Comparison of ENCODE assay signal across 2 cellular contexts in genomic region chr10:120423350-120424197, GRCh38.
TF ChIP-seq lines count a peak whose summit lies in the region.

No MANE protein-coding gene starts in this region.

TF ChIP-seq in HEK293, 187 proteins besides CTCF, POLR2A, EP300 and RAD21:
- TF ChIP-seq ZNF654 (tag by site-specific recombination; IDR thresholded peaks at IDR 0.05; ENCODE audit: low read depth) (peak; percentile 61), ZNF114 (tag by site-specific recombination; IDR thresholded peaks at IDR 0.05) (no peak), SETDB1 (IDR thresholded peaks at IDR 0.05; ENCODE audit: insufficient read length, low read length) (no peak), ZNF239 (tag by site-specific recombination; IDR thresholded peaks at IDR 0.05) (no peak), GLIS2 (tag by site-specific recombination; IDR thresholded peaks at IDR 0.05) (no peak), ZNF610 (tag by site-specific recombination; IDR thresholded peaks at IDR 0.05; ENCODE audit: borderline replicate concordance) (no peak), ZNF707 (tag by site-specific recombination; IDR thresholded peaks at IDR 0.05) (no peak), HOXC10 (CRISPR knock-in tag; IDR thresholded peaks at IDR 0.05) (peak; percentile 89; the same call in 1 of the 2 replicates), MEIS1 (CRISPR knock-in tag; IDR thresholded peaks at IDR 0.05; ENCODE audit: borderline replicate concordance) (peak; percentile 98), ZNF626 (tag by site-specific recombination; IDR thresholded peaks at IDR 0.05) (peak; percentile 29; the same call in 1 of the 2 replicates), ZNF146 (tag by site-specific recombination; IDR thresholded peaks at IDR 0.05) (no peak), ZNF37A (tag by site-specific recombination; IDR thresholded peaks at IDR 0.05) (no peak), IKZF3 (tag by site-specific recombination; IDR thresholded peaks at IDR 0.05) (no peak), ZNF121 (tag by site-specific recombination; IDR thresholded peaks at IDR 0.05) (no peak), ZNF660 (tag by site-specific recombination; IDR thresholded peaks at IDR 0.05) (peak; percentile 51; the same call in 1 of the 2 replicates)
- TF ChIP-seq, protein P1, sequence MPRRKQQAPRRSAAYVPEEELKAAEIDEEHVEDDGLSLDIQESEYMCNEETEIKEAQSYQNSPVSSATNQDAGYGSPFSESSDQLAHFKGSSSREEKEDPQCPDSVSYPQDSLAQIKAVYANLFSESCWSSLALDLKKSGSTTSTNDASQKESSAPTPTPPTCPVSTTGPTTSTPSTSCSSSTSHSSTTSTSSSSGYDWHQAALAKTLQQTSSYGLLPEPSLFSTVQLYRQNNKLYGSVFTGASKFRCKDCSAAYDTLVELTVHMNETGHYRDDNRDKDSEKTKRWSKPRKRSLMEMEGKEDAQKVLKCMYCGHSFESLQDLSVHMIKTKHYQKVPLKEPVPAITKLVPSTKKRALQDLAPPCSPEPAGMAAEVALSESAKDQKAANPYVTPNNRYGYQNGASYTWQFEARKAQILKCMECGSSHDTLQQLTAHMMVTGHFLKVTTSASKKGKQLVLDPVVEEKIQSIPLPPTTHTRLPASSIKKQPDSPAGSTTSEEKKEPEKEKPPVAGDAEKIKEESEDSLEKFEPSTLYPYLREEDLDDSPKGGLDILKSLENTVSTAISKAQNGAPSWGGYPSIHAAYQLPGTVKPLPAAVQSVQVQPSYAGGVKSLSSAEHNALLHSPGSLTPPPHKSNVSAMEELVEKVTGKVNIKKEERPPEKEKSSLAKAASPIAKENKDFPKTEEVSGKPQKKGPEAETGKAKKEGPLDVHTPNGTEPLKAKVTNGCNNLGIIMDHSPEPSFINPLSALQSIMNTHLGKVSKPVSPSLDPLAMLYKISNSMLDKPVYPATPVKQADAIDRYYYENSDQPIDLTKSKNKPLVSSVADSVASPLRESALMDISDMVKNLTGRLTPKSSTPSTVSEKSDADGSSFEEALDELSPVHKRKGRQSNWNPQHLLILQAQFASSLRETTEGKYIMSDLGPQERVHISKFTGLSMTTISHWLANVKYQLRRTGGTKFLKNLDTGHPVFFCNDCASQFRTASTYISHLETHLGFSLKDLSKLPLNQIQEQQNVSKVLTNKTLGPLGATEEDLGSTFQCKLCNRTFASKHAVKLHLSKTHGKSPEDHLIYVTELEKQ (tag by site-specific recombination; IDR thresholded peaks at IDR 0.05; ENCODE audit: borderline replicate concordance): peak; percentile 28; the same call in 1 of the 2 replicates
- TF ChIP-seq, protein P2, sequence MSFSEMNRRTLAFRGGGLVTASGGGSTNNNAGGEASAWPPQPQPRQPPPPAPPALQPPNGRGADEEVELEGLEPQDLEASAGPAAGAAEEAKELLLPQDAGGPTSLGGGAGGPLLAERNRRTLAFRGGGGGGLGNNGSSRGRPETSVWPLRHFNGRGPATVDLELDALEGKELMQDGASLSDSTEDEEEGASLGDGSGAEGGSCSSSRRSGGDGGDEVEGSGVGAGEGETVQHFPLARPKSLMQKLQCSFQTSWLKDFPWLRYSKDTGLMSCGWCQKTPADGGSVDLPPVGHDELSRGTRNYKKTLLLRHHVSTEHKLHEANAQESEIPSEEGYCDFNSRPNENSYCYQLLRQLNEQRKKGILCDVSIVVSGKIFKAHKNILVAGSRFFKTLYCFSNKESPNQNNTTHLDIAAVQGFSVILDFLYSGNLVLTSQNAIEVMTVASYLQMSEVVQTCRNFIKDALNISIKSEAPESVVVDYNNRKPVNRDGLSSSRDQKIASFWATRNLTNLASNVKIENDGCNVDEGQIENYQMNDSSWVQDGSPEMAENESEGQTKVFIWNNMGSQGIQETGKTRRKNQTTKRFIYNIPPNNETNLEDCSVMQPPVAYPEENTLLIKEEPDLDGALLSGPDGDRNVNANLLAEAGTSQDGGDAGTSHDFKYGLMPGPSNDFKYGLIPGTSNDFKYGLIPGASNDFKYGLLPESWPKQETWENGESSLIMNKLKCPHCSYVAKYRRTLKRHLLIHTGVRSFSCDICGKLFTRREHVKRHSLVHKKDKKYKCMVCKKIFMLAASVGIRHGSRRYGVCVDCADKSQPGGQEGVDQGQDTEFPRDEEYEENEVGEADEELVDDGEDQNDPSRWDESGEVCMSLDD (tag by site-specific recombination; IDR thresholded peaks at IDR 0.05): no peak

TF ChIP-seq in GM12878, 131 proteins besides CTCF, POLR2A, EP300 and RAD21:
- TF ChIP-seq, protein P3, sequence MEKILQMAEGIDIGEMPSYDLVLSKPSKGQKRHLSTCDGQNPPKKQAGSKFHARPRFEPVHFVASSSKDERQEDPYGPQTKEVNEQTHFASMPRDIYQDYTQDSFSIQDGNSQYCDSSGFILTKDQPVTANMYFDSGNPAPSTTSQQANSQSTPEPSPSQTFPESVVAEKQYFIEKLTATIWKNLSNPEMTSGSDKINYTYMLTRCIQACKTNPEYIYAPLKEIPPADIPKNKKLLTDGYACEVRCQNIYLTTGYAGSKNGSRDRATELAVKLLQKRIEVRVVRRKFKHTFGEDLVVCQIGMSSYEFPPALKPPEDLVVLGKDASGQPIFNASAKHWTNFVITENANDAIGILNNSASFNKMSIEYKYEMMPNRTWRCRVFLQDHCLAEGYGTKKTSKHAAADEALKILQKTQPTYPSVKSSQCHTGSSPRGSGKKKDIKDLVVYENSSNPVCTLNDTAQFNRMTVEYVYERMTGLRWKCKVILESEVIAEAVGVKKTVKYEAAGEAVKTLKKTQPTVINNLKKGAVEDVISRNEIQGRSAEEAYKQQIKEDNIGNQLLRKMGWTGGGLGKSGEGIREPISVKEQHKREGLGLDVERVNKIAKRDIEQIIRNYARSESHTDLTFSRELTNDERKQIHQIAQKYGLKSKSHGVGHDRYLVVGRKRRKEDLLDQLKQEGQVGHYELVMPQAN (conservative IDR thresholded peaks at IDR 0.05): no peak
- TF ChIP-seq STAT3 (IDR thresholded peaks at IDR 0.05; ENCODE audit: low read depth, low read length) (no peak), PKNOX1 (IDR thresholded peaks at IDR 0.05) (peak; percentile 45), IRF3 (IDR thresholded peaks at IDR 0.05) (no peak), USF2 (IDR thresholded peaks at IDR 0.05; ENCODE audit: borderline replicate concordance, low read depth, low read length) (no peak), SMC3 (IDR thresholded peaks at IDR 0.05; ENCODE audit: borderline replicate concordance, low read length) (peak; percentile 77), FOS (IDR thresholded peaks at IDR 0.05; ENCODE audit: borderline replicate concordance, extremely low read depth, insufficient read length) (no peak), RFX5 (IDR thresholded peaks at IDR 0.05; ENCODE audit: low read depth, low read length) (no peak)
- TF ChIP-seq, protein P4, sequence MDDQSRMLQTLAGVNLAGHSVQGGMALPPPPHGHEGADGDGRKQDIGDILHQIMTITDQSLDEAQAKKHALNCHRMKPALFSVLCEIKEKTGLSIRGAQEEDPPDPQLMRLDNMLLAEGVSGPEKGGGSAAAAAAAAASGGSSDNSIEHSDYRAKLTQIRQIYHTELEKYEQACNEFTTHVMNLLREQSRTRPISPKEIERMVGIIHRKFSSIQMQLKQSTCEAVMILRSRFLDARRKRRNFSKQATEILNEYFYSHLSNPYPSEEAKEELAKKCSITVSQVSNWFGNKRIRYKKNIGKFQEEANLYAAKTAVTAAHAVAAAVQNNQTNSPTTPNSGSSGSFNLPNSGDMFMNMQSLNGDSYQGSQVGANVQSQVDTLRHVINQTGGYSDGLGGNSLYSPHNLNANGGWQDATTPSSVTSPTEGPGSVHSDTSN (IDR thresholded peaks at IDR 0.05; ENCODE audit: insufficient replicate concordance, low read depth, low read length): peak; percentile 57
